8 cellular contexts compared by ENCODE assay signal in genomic region chr17:29588561-29589411, GRCh38. TPM values are rescaled to one million over a fixed set of nuclear protein-coding genes. Genes with fewer than 3 reads are reported as not detected.
A peak's percentile ranks its signal among the peaks of the same experiment; 100 is the strongest.
DNase-seq lines count a peak whose midpoint lies in the region; ATAC-seq and TF ChIP-seq lines count a peak whose summit lies in the region.

No MANE protein-coding gene starts in this region.

- H3K27me3 ChIP-seq in right lobe of liver, result no peaks in the 10 kb centered on the region

- no peaks in the 10 kb centered on the region for H3K36me3 ChIP-seq in right lobe of liver

- H3K9me3 ChIP-seq in right lobe of liver, result no peaks in the 10 kb centered on the region

- no peak for TF ChIP-seq POLR2A in right lobe of liver (IDR thresholded peaks at IDR 0.05)

- TF ChIP-seq CTCF in right lobe of liver (IDR thresholded peaks at IDR 0.05), result no peak

- no peak for ATAC-seq in Right ventricle myocardium inferior
- ATAC-seq in HG03354 (IDR thresholded peaks at IDR 0.05; ENCODE audit: poor library complexity, severe bottlenecking, unreplicated experiment), result peak; percentile 22
- peak; percentile 5 to 17 (median 8) for ATAC-seq in right lobe of liver

- intact Hi-C loops in Right ventricle myocardium inferior (cut with DNase I), result no loop called here
- intact Hi-C loops in cardiac septum (cut with DNase I), result no loop called here
- intact Hi-C loops in right lobe of liver (cut with DNase I), result no loop called here

- peak overlapping the region; percentile 66 to 84 (median 73) for H3K4me3 ChIP-seq in right lobe of liver

- DNase-seq in Right ventricle myocardium inferior (ENCODE audit: missing footprints) (peak; percentile 79), cardiac septum (ENCODE audit: low spot score) (no peak), T-helper 1 cell (peak in 3 of 5 donors; percentile 36 to 49 (median 37)), caudate nucleus (lab: John Stamatoyannopoulos, UW) (peak in 27 of 61 donors; percentile 22 to 70 (median 45)), right lobe of liver (peak in 1 of 3 donors; percentile 62), NCI-H128 (lab: John Stamatoyannopoulos, UW; ENCODE audit: unreplicated experiment) (no peak)
- DNase-seq in stimulated activated naive CD4-positive, alpha-beta T cell (lab: John Stamatoyannopoulos, UW), result peak in 4 of 6 experiments; percentile 23 to 33 (median 26)

- WGBS in right lobe of liver (ENCODE audit: insufficient coverage, low coverage, low lambda C conversion rate, missing lambda C conversion rate), result 0% methylated on average over 6 of the region's 72 CpGs

- peaks cover 0 to 35% (median 16%) of the 10 kb centered on the region in 4 donors for H3K4me1 ChIP-seq in right lobe of liver

- H3K27ac ChIP-seq in caudate nucleus (ENCODE audit: low read depth, low read length) (peak overlapping the region; percentile 82), right lobe of liver (peak overlapping the region; percentile 26 to 77 (median 55))

RNA-seq across cellular contexts. Expression of gene GIT1, which starts 0.7 kb away (rescaled TPM):
- total RNA-seq in Right ventricle myocardium inferior, result 33.0 TPM
- 36.2 TPM for total RNA-seq in cardiac septum
- total RNA-seq in right lobe of liver, result 10 to 100 TPM in 2 of 6 experiments, 1 to 10 TPM in 4; 7.1 to 15.9 (median 8.7) TPM

RNA-seq across cellular contexts. Expression of gene ANKRD13B, which starts 4.1 kb away (rescaled TPM):
- 9.2 TPM for total RNA-seq in Right ventricle myocardium inferior
- total RNA-seq in cardiac septum, result 8.1 TPM
- total RNA-seq in right lobe of liver, result 1 to 10 TPM in 1 of 6 experiments, under 1 TPM in 5; 0.37 to 1.6 (median 0.88) TPM

RNA-seq across cellular contexts. Expression of gene TP53I13, which starts 20.3 kb away (rescaled TPM):
- total RNA-seq in Right ventricle myocardium inferior (38.8 TPM), cardiac septum (31.9 TPM), right lobe of liver (10 to 100 TPM; 16.8 to 52.4 (median 38.4) TPM)

RNA-seq across cellular contexts. Expression of gene ABHD15, which starts 21.9 kb away (rescaled TPM):
- total RNA-seq in Right ventricle myocardium inferior, result 7.1 TPM
- 5.8 TPM for total RNA-seq in cardiac septum
- 10 to 100 TPM in 5 of 6 experiments, 1 to 10 TPM in 1; 7.8 to 27.1 (median 13.7) TPM for total RNA-seq in right lobe of liver

RNA-seq across cellular contexts. Expression of gene CORO6, which starts 33.9 kb away (rescaled TPM):
- total RNA-seq in Right ventricle myocardium inferior (93.2 TPM), cardiac septum (128 TPM), right lobe of liver (1 to 10 TPM in 2 of 6 experiments, under 1 TPM in 4; 0.37 to 5.1 (median 0.81) TPM)

Comparison
In these comparisons a context has a peak if more than half of its experiments do, and no peak if none do; other contexts are left out.
1. DNase-seq: peak in Right ventricle myocardium inferior (single experiment), T-helper 1 cell (3 of 5) and stimulated activated naive CD4-positive, alpha-beta T cell (4 of 6); none in cardiac septum (single experiment) and NCI-H128 (single experiment).